ENCODE assay signal across 16 cellular contexts in genomic region chr16:27911486-27911885, GRCh38.
DNase-seq lines count a peak whose midpoint lies in the region; ATAC-seq, FAIRE-seq and TF ChIP-seq lines count a peak whose summit lies in the region.
"Had no signal": no experiment of that assay in that cellular context is flagged by ENCODE, and none has a peak within 500 bp of the region (broad histone marks: within the 10 kb centered on the region; RNA-seq: fewer than 3 reads in every experiment).

No MANE protein-coding gene starts in this region.

- no peak for TF ChIP-seq POLR2A in HepG2 (IDR thresholded peaks at IDR 0.05; ENCODE audit: insufficient read depth in 1 of 2, low read depth in 2 of 2, low read length in 2 of 2)
- no peak for TF ChIP-seq POLR2A in right lobe of liver (IDR thresholded peaks at IDR 0.05)
- TF ChIP-seq POLR2A in spleen (IDR thresholded peaks at IDR 0.05), result no peak

- TF ChIP-seq EP300 in HepG2 (IDR thresholded peaks at IDR 0.05; ENCODE audit: low read depth in 2 of 2, low read length in 2 of 2), result no peak
- no peak for TF ChIP-seq EP300 in HepG2 (CRISPR knock-in tag; IDR thresholded peaks at IDR 0.05; ENCODE audit: borderline replicate concordance)

- H3K79me2 ChIP-seq in HepG2 (ENCODE audit: insufficient read depth, low read length), result no peaks in the 10 kb centered on the region

- POLR2A ChIA-PET in HepG2 (lab: Yijun Ruan, JAX), result no interaction called here

- H3K27ac ChIP-seq in HepG2 (ENCODE audit: extremely low read length, insufficient read depth, low read length), result no peak overlapping the region
- no peak overlapping the region for H3K27ac ChIP-seq in right lobe of liver
- H3K27ac ChIP-seq in spleen, result no peak overlapping the region
- H3K27ac ChIP-seq: BLaER1 treated with 17β-estradiol and CSF1 and Interleukin-3, amounts not matched to agents 10 nM and 100 nM; HL-60 had no signal

- CTCF ChIA-PET in HepG2 (lab: Yijun Ruan, JAX; ENCODE audit: low intra/inter-chr PET ratio, low total read pairs), result no interaction called here

- BruUV-seq in HepG2 (replicated peaks; lab: Mats Ljungman, UMichigan), result no TSS peak

- no peaks in the 10 kb centered on the region for H3K27me3 ChIP-seq in HepG2 (ENCODE audit: control insufficient read depth in 1 of 2, insufficient read depth in 2 of 2, low read length in 2 of 2)
- no peaks in the 10 kb centered on the region for H3K27me3 ChIP-seq in right lobe of liver
- H3K27me3 ChIP-seq in spleen (replicated peaks in 1 of 7), result peaks cover 0 to 41% (median 0%) of the 10 kb centered on the region in 7 donors
- H3K27me3 ChIP-seq: BLaER1 treated with 17β-estradiol and CSF1 and Interleukin-3, amounts not matched to agents 10 nM and 100 nM had no signal

- in situ Hi-C loops in HepG2 (cut with HindIII; ENCODE audit: extremely low pct_ligation_motif_present, low pct_unique_long_range_greater_than_20kb), result no loop called here

- H3K4me2 ChIP-seq in HepG2 (ENCODE audit: low read depth, low read length), result no peak overlapping the region
- H3K4me2 ChIP-seq: BLaER1 treated with 17β-estradiol and CSF1 and Interleukin-3, amounts not matched to agents 10 nM and 100 nM had no signal

- no peak overlapping the region for H3K4me3 ChIP-seq in HepG2 (replicated peaks in 1 of 3; ENCODE audit: insufficient read depth in 1 of 3, low read depth in 2 of 3, low read length in 3 of 3)
- H3K4me3 ChIP-seq in right lobe of liver, result no peak overlapping the region
- no peak overlapping the region for H3K4me3 ChIP-seq in spleen
- H3K4me3 ChIP-seq: BLaER1 treated with 17β-estradiol and CSF1 and Interleukin-3, amounts not matched to agents 10 nM and 100 nM; GM12878; HAP-1 had no signal

- no peak for TF ChIP-seq RAD21 in HepG2 (CRISPR knock-in tag; IDR thresholded peaks at IDR 0.05)

- no peaks in the 10 kb centered on the region for H3K36me3 ChIP-seq in HepG2 (replicated peaks in 1 of 2; ENCODE audit: control insufficient read depth in 1 of 2, insufficient read depth in 2 of 2, low read length in 2 of 2)
- no peaks in the 10 kb centered on the region for H3K36me3 ChIP-seq in right lobe of liver
- H3K36me3 ChIP-seq in spleen, result no peaks in the 10 kb centered on the region
- H3K36me3 ChIP-seq: BLaER1 treated with 17β-estradiol and CSF1 and Interleukin-3, amounts not matched to agents 10 nM and 100 nM; HAP-1 had no signal

- H3K9ac ChIP-seq in HepG2 (ENCODE audit: insufficient read depth, low read depth, low read length), result no peak overlapping the region
- H3K9ac ChIP-seq: BLaER1 treated with 17β-estradiol and CSF1 and Interleukin-3, amounts not matched to agents 10 nM and 100 nM had no signal

- H2AFZ ChIP-seq in HepG2 (ENCODE audit: low read length), result no peak overlapping the region

- intact Hi-C loops in HepG2 (cut with micrococcal nuclease; ENCODE audit: unreplicated experiment) (no loop called here), right lobe of liver (cut with DNase I) (no loop called here), spleen (cut with DNase I; ENCODE audit: low total_unique reads) (no loop called here)

- ATAC-seq in HepG2 (no peak), right lobe of liver (no peak)
- ATAC-seq: CD8-positive, alpha-beta T cell; GM12878 had no signal

- H3K9me3 ChIP-seq in HepG2 (ENCODE audit: low read length) (no peaks in the 10 kb centered on the region), right lobe of liver (no peaks in the 10 kb centered on the region), spleen (no peaks in the 10 kb centered on the region)
- H3K9me3 ChIP-seq: BLaER1 treated with 17β-estradiol and CSF1 and Interleukin-3, amounts not matched to agents 10 nM and 100 nM; HAP-1 had no signal

- WGBS in HepG2 (ENCODE audit: low lambda C conversion rate), result 2% methylated on average over 2 of the region's 2 CpGs
- 51% methylated on average over 2 of the region's 2 CpGs for WGBS in right lobe of liver (ENCODE audit: insufficient coverage, low coverage, low lambda C conversion rate, missing lambda C conversion rate)
- 45 to 56% (median 54%) methylated on average over 2 of the region's 2 CpGs for WGBS in spleen, 5 donors

- no peak for DNase-seq in HepG2 (ENCODE audit: low spot score)
- DNase-seq in right lobe of liver, result no peak
- peak; percentile 38 for DNase-seq in NCI-H69 (lab: John Stamatoyannopoulos, UW)
- DNase-seq in spleen, result peak; percentile 4
- no peak for DNase-seq in putamen (ENCODE audit: low spot score)
- DNase-seq in DMS153 (lab: John Stamatoyannopoulos, UW), result no peak
- no peak for DNase-seq in OCI-M1 (lab: John Stamatoyannopoulos, UW)
- DNase-seq: 8988T; CD8-positive, alpha-beta T cell; DMS 273 treated with DMSO at 0.1 percent for 48 hours; IMR-90; KBM-7 had no signal

- no peak for FAIRE-seq in HepG2 (lab: Jason Lieb, UNC)
- FAIRE-seq: GM12878 had no signal

- no peaks in the 10 kb centered on the region for H4K20me1 ChIP-seq in HepG2 (ENCODE audit: insufficient read depth, low read length)
- H4K20me1 ChIP-seq: BLaER1 treated with 17β-estradiol and CSF1 and Interleukin-3, amounts not matched to agents 10 nM and 100 nM had no signal

- TF ChIP-seq CTCF in HepG2 (CRISPR knock-in tag; IDR thresholded peaks at IDR 0.05), result no peak
- TF ChIP-seq CTCF in right lobe of liver (IDR thresholded peaks at IDR 0.05), result no peak
- TF ChIP-seq CTCF in spleen (IDR thresholded peaks at IDR 0.05 in 8 of 11, conservative IDR thresholded peaks at IDR 0.05 in 3 of 11), result no peak

- no peaks in the 10 kb centered on the region for H3K4me1 ChIP-seq in HepG2 (ENCODE audit: insufficient read depth, low read length)
- no peaks in the 10 kb centered on the region for H3K4me1 ChIP-seq in right lobe of liver
- no peaks in the 10 kb centered on the region for H3K4me1 ChIP-seq in spleen
- H3K4me1 ChIP-seq: HAP-1 had no signal

TF ChIP-seq in HepG2, 621 proteins besides CTCF, POLR2A, EP300 and RAD21:
- TF ChIP-seq MNT (IDR thresholded peaks at IDR 0.05) (peak; percentile 66), RFX1 (IDR thresholded peaks at IDR 0.05) (no peak)

Comparison
In these comparisons a context has a peak if more than half of its experiments do, and no peak if none do; other contexts are left out.
1. DNase-seq: peak in NCI-H69 (single experiment) and spleen (single experiment); none in HepG2 (single experiment), right lobe of liver (0 of 3), putamen (single experiment), DMS153 (single experiment) and OCI-M1 (single experiment).